ENCODE assay signal across 9 cellular contexts in genomic region chr5:103128202-103128601, GRCh38.
"Had no signal": no experiment of that assay in that cellular context is flagged by ENCODE, and none has a peak within 500 bp of the region (broad histone marks: within the 10 kb centered on the region; RNA-seq: fewer than 3 reads in every experiment).

No MANE protein-coding gene starts in this region.

- H3K4me1 Mint-ChIP-seq: H9 had no signal

- H3K4me3 Mint-ChIP-seq: H9, HFFc6 had no signal

- H3K27ac Mint-ChIP-seq: H9, HFFc6 had no signal

- FAIRE-seq: H1, HTR-8/SVneo, K562 had no signal

- H3K27ac ChIP-seq: GM23248 had no signal

- DNase-seq: H9, HCEC 1CT, HFFc6, IMR-90, KG1 had no signal

- H3K4me3 ChIP-seq: GM23248, K562 had no signal

- H3K9me3 Mint-ChIP-seq: H9, HFFc6 had no signal

- H2AFZ ChIP-seq: GM23248 had no signal
